Comparison of ENCODE assay signal across 20 cellular contexts in the genomic region with DNA sequence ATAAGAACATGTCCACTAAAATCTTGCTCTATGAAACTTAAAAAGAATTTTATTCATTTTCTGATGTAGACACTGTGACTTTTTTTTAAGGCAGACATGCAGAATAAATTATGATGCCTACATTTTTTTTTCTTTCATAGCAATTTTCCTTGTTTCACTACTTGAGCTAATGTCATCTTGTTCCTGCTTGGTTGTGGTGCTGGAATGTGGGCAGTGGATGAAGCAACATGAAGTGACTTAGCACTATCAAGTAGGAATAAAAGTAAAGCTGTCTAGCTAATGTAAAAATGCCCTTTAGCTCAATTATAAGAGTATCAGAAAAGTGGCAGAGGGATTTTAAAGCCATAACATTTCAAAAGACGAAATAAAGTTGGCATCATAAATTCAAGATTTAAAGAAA.
"Had no signal": no experiment of that assay in that cellular context is flagged by ENCODE, and none has a peak within 500 bp of the region (broad histone marks: within the 10 kb centered on the region; RNA-seq: fewer than 3 reads in every experiment).

No MANE protein-coding gene starts in this region.

- H3K4me1 ChIP-seq: gastrocnemius medialis, heart right ventricle, SJSA1, spleen had no signal

- H3K27me3 Mint-ChIP-seq: activated T-helper 17 cell treated with anti-CD3 and anti-CD28 coated beads, Interleukin-2, amount 50 U/mL, for 72 hours; dendritic cell treated with granulocyte-macrophage colony-stimulating factor and Interleukin-4, amounts not matched to agents 40 ng/mL and 50 ng/mL, for 4 days; naive B cell; stimulated activated naive B cell treated with anti-CD40 and anti-IgM and Interleukin-4, amounts not matched to agents 10 μg/mL and 1 μg/mL and 100 μg/mL, for 72 hours had no signal

- H3K27ac Mint-ChIP-seq: activated naive CD4-positive, alpha-beta T cell treated with anti-CD3 and anti-CD28 coated beads for 36 hours; activated T-helper 17 cell treated with anti-CD3 and anti-CD28 coated beads, Interleukin-2, amount 50 U/mL, for 72 hours; dendritic cell treated with granulocyte-macrophage colony-stimulating factor and Interleukin-4, amounts not matched to agents 40 ng/mL and 50 ng/mL, for 4 days; naive B cell; stimulated activated naive B cell treated with anti-CD40 and anti-IgM and Interleukin-4, amounts not matched to agents 10 μg/mL and 1 μg/mL and 100 μg/mL, for 72 hours; T-helper 2 cell treated with Interferon-gamma antibody and Interleukin-4, amounts not matched to agents 5 μg/mL and 100 μg/mL, for 36 hours had no signal

- H3K4me3 ChIP-seq: gastrocnemius medialis, heart right ventricle, SJSA1, spleen had no signal

- FAIRE-seq: kidney had no signal

- H3K4me3 Mint-ChIP-seq: activated naive CD4-positive, alpha-beta T cell treated with anti-CD3 and anti-CD28 coated beads for 36 hours; activated T-helper 17 cell treated with anti-CD3 and anti-CD28 coated beads, Interleukin-2, amount 50 U/mL, for 72 hours; dendritic cell treated with granulocyte-macrophage colony-stimulating factor and Interleukin-4, amounts not matched to agents 40 ng/mL and 50 ng/mL, for 4 days; naive B cell; stimulated activated naive B cell treated with anti-CD40 and anti-IgM and Interleukin-4, amounts not matched to agents 10 μg/mL and 1 μg/mL and 100 μg/mL, for 72 hours; T-helper 2 cell treated with Interferon-gamma antibody and Interleukin-4, amounts not matched to agents 5 μg/mL and 100 μg/mL, for 36 hours had no signal

- DNase-seq: activated CD4-positive, alpha-beta T cell treated with anti-CD3 and anti-CD28 coated beads for 4 hours; activated naive CD4-positive, alpha-beta T cell treated with anti-CD3 and anti-CD28 coated beads for 36 hours; activated T-cell treated with anti-CD3 and anti-CD28 coated beads for 4 hours; erythroblast; gastrocnemius medialis; heart right ventricle; kidney; naive B cell; posterior cingulate gyrus; right cardiac atrium; spleen; stimulated activated CD4-positive, alpha-beta T cell treated with anti-CD3 and anti-CD28 coated beads, Interleukin-1b, Interleukin-23, amount 100 ng/mL, for 48 hours; stimulated activated naive B cell treated with anti-CD40 and anti-IgM and Interleukin-4, amounts not matched to agents 10 μg/mL and 1 μg/mL and 100 μg/mL, for 72 hours; SW 1271; trophoblast cell; WERI-Rb-1 had no signal

- H3K36me3 Mint-ChIP-seq: naive B cell; stimulated activated naive B cell treated with anti-CD40 and anti-IgM and Interleukin-4, amounts not matched to agents 10 μg/mL and 1 μg/mL and 100 μg/mL, for 72 hours had no signal

- ATAC-seq: activated T-helper 17 cell treated with anti-CD3 and anti-CD28 coated beads, Interleukin-2, amount 50 U/mL, for 72 hours; gastrocnemius medialis; heart right ventricle; right cardiac atrium; stimulated activated naive B cell treated with anti-CD40 and anti-IgM and Interleukin-4, amounts not matched to agents 10 μg/mL and 1 μg/mL and 100 μg/mL, for 72 hours had no signal

- H3K27me3 ChIP-seq: gastrocnemius medialis, heart right ventricle, SJSA1, spleen had no signal

- H3K9me3 ChIP-seq: gastrocnemius medialis, heart right ventricle, SJSA1, spleen had no signal

- H3K9me3 Mint-ChIP-seq: activated naive CD4-positive, alpha-beta T cell treated with anti-CD3 and anti-CD28 coated beads for 36 hours; activated T-helper 17 cell treated with anti-CD3 and anti-CD28 coated beads, Interleukin-2, amount 50 U/mL, for 72 hours; dendritic cell treated with granulocyte-macrophage colony-stimulating factor and Interleukin-4, amounts not matched to agents 40 ng/mL and 50 ng/mL, for 4 days; naive B cell; stimulated activated naive B cell treated with anti-CD40 and anti-IgM and Interleukin-4, amounts not matched to agents 10 μg/mL and 1 μg/mL and 100 μg/mL, for 72 hours; T-helper 2 cell treated with Interferon-gamma antibody and Interleukin-4, amounts not matched to agents 5 μg/mL and 100 μg/mL, for 36 hours had no signal

- H3K4me1 Mint-ChIP-seq: activated T-helper 17 cell treated with anti-CD3 and anti-CD28 coated beads, Interleukin-2, amount 50 U/mL, for 72 hours; naive B cell; stimulated activated naive B cell treated with anti-CD40 and anti-IgM and Interleukin-4, amounts not matched to agents 10 μg/mL and 1 μg/mL and 100 μg/mL, for 72 hours had no signal

- H3K36me3 ChIP-seq: gastrocnemius medialis, heart right ventricle, SJSA1, spleen, WERI-Rb-1 had no signal

- H3K27ac ChIP-seq: gastrocnemius medialis, heart right ventricle, SJSA1, spleen, WERI-Rb-1 had no signal
